7 cellular contexts compared by ENCODE assay signal in genomic region chr16:4682616-4683254, GRCh38. TPM values are rescaled to one million over a fixed set of nuclear protein-coding genes. Genes with fewer than 3 reads are reported as not detected.
DNase-seq lines count a peak whose midpoint lies in the region; ATAC-seq and TF ChIP-seq lines count a peak whose summit lies in the region.

No MANE protein-coding gene starts in this region.

- no peak overlapping the region for H3K4ac ChIP-seq in H9 (ENCODE audit: low read depth, low read length)

- H3K27me3 Mint-ChIP-seq in H9 (ENCODE audit: low read depth), result no peaks in the 10 kb centered on the region

- H3K27ac Mint-ChIP-seq in H9, result peak overlapping the region in 1 of 3 experiments; percentile 71; a peak in 1 of 7 replicates

- H3K36me3 Mint-ChIP-seq in H9 (ENCODE audit: insufficient read depth in 1 of 3, low read depth in 3 of 3), result peaks cover 2 to 38% (median 24%) of the 10 kb centered on the region in 3 experiments; a peak in 6 of 7 replicates

- no peaks in the 10 kb centered on the region for H3K9me3 Mint-ChIP-seq in H9

- H3K79me1 ChIP-seq in H9 (ENCODE audit: insufficient read depth, low read depth, low read length, poor library complexity, severe bottlenecking), result no peaks in the 10 kb centered on the region

- H4K91ac ChIP-seq in H9 (ENCODE audit: insufficient read length, low read depth, low read length), result no peak overlapping the region

- H2BK12ac ChIP-seq in H9 (ENCODE audit: insufficient read length, low read depth, low read length), result no peak overlapping the region

- no peaks in the 10 kb centered on the region for H3K4me1 Mint-ChIP-seq in H9

- no peak overlapping the region for H2BK20ac ChIP-seq in H9 (ENCODE audit: low read depth, low read length, poor library complexity, severe bottlenecking)

- no peak overlapping the region for H3K18ac ChIP-seq in H9 (ENCODE audit: insufficient read length, low read depth, low read length)

- H3K9ac ChIP-seq in H9 (ENCODE audit: extremely low read depth, insufficient read length, low read length), result no peak overlapping the region

- no peaks in the 10 kb centered on the region for H3K9me3 ChIP-seq in H9 (ENCODE audit: control insufficient read depth, low read depth, low read length)
- H3K9me3 ChIP-seq in neutrophil, result no peaks in the 10 kb centered on the region

- peak; percentile 87 for DNase-seq in H9
- peak; percentile 29 for DNase-seq in RKO (ENCODE audit: low spot score)
- peak; percentile 81 for DNase-seq in ecto neural progenitor cell (ENCODE audit: low spot score)
- no peak for DNase-seq in NCI-H526 treated with DMSO at 0.1 percent for 48 hours (lab: John Stamatoyannopoulos, UW)
- DNase-seq in NCI-H1092 treated with DMSO at 0.1 percent for 48 hours (lab: John Stamatoyannopoulos, UW), result no peak

- H2BK120ac ChIP-seq in H9 (ENCODE audit: low read depth, low read length, poor library complexity, severe bottlenecking), result no peak overlapping the region

- H2AFZ ChIP-seq in H9 (ENCODE audit: low read length), result no peak overlapping the region

- no peaks in the 10 kb centered on the region for H3K23me2 ChIP-seq in H9 (ENCODE audit: insufficient read length, low read depth, low read length, poor library complexity, severe bottlenecking)

- no CpG with 5 or more reads among the region's 36 CpGs for WGBS in H9 (ENCODE audit: extremely low coverage, insufficient read length, low lambda C conversion rate)

- H3K27me3 ChIP-seq in H9 (ENCODE audit: insufficient read depth, low read length) (no peaks in the 10 kb centered on the region), neutrophil (no peaks in the 10 kb centered on the region)

- no peak overlapping the region for H2BK15ac ChIP-seq in H9 (ENCODE audit: low read depth, low read length)

- TF ChIP-seq CTCF in H9 (conservative IDR thresholded peaks at IDR 0.05) (peak; percentile 86), neutrophil (IDR thresholded peaks at IDR 0.05) (no peak)

- ATAC-seq in GM21360 (IDR thresholded peaks at IDR 0.05; ENCODE audit: unreplicated experiment), result no peak

- H3K14ac ChIP-seq in H9 (ENCODE audit: insufficient read depth, low read length), result no peak overlapping the region

- no peak overlapping the region for H4K8ac ChIP-seq in H9 (replicated peaks; ENCODE audit: insufficient read length, low read depth, low read length)

- no peak overlapping the region for H2BK5ac ChIP-seq in H9 (ENCODE audit: insufficient read length, low read length)

- H3K4me3 Mint-ChIP-seq in H9, result no peak overlapping the region

- no peaks in the 10 kb centered on the region for H3K79me2 ChIP-seq in H9 (ENCODE audit: insufficient read depth, low read length)

- H3K36me3 ChIP-seq in neutrophil, result peaks cover 89% of the 10 kb centered on the region

- no peak overlapping the region for H3K4me3 ChIP-seq in neutrophil (ENCODE audit: low read depth in 1 of 2, low read length in 1 of 2)

- no peak overlapping the region for H3K23ac ChIP-seq in H9 (ENCODE audit: insufficient read length, low read depth, low read length)

- no peak overlapping the region for H4K5ac ChIP-seq in H9 (ENCODE audit: insufficient read length, low read depth, low read length)

- no peak overlapping the region for H3K56ac ChIP-seq in H9 (ENCODE audit: insufficient read length, low read depth, low read length)

- no peak overlapping the region for H3T11ph ChIP-seq in H9 (ENCODE audit: low read length)

- H3K4me2 ChIP-seq in H9 (ENCODE audit: insufficient read depth, insufficient read length, low read length), result no peak overlapping the region

- H3K27ac ChIP-seq in H9 (ENCODE audit: insufficient read length, low read depth, low read length) (no peak overlapping the region), neutrophil (peak overlapping the region; percentile 7)

- no peaks in the 10 kb centered on the region for H3K4me1 ChIP-seq in H9 (ENCODE audit: insufficient read depth, low read length)
- H3K4me1 ChIP-seq in neutrophil (ENCODE audit: control insufficient read depth in 1 of 2, insufficient read depth in 1 of 2, low read depth in 1 of 2, low read length in 1 of 2), result peaks cover 29 to 32% of the 10 kb centered on the region in 2 experiments

- no peaks in the 10 kb centered on the region for H4K20me1 ChIP-seq in H9 (ENCODE audit: control insufficient read depth, insufficient read depth, insufficient read length)

- H2AK5ac ChIP-seq in H9 (ENCODE audit: insufficient read length, low read length), result no peak overlapping the region

RNA-seq across cellular contexts. Expression of gene NUDT16L1, which starts 10.6 kb away (rescaled TPM):
- total RNA-seq in H9 (2021), result 49.4 and 50.0 TPM in 2 replicates

RNA-seq across cellular contexts. Expression of gene ANKS3, which starts 51.3 kb away (rescaled TPM):
- 27.3 and 32.0 TPM in 2 replicates for total RNA-seq in H9 (2021)

RNA-seq across cellular contexts. Expression of gene DNAAF8, which starts 51.6 kb away (rescaled TPM):
- 0.33 and 0.39 TPM in 2 replicates for total RNA-seq in H9 (2021)

RNA-seq across cellular contexts. Expression of gene MGRN1, which starts 58.1 kb away (rescaled TPM):
- total RNA-seq in H9 (2021), result 91.6 and 93.9 TPM in 2 replicates

Comparison
In these comparisons a context has a peak if more than half of its experiments do, and no peak if none do; other contexts are left out.
1. DNase-seq: peak in H9 (single experiment), RKO (single experiment) and ecto neural progenitor cell (single experiment); none in NCI-H526 treated with DMSO at 0.1 percent for 48 hours (single experiment) and NCI-H1092 treated with DMSO at 0.1 percent for 48 hours (single experiment).